23 cellular contexts compared by ENCODE assay signal in genomic region chr14:40213701-40214100, GRCh38.
DNase-seq lines count a peak whose midpoint lies in the region; ATAC-seq and TF ChIP-seq lines count a peak whose summit lies in the region.
"Had no signal": no experiment of that assay in that cellular context is flagged by ENCODE, and none has a peak within 500 bp of the region (broad histone marks: within the 10 kb centered on the region; RNA-seq: fewer than 3 reads in every experiment).

No MANE protein-coding gene starts in this region.

- H3F3A ChIP-seq in OCI-LY1 (ENCODE audit: insufficient read depth, low read length) = no peaks in the 10 kb centered on the region

- no peaks in the 10 kb centered on the region for H3K79me2 ChIP-seq in OCI-LY1 (ENCODE audit: insufficient read depth, low read length)

- no peaks in the 10 kb centered on the region for H4K20me1 ChIP-seq in OCI-LY1 (ENCODE audit: insufficient read depth, low read length)

- no peaks in the 10 kb centered on the region for H3K27me3 ChIP-seq in OCI-LY1 (ENCODE audit: insufficient read depth, low read length)
- H3K27me3 ChIP-seq: BE2C had no signal

- H3K4me2 ChIP-seq in OCI-LY1 (ENCODE audit: low read length) = no peak overlapping the region
- H3K4me2 ChIP-seq: GM23338 had no signal

- peaks cover 21% of the 10 kb centered on the region for H3K4me1 Mint-ChIP-seq in mesothelial cell of epicardium
- H3K4me1 Mint-ChIP-seq: CD8-positive, alpha-beta memory T cell; H9 had no signal

- H3K9me3 Mint-ChIP-seq in mesothelial cell of epicardium = peaks cover 24% of the 10 kb centered on the region

- TF ChIP-seq CTCF in LNCaP clone FGC (IDR thresholded peaks at IDR 0.05; ENCODE audit: control insufficient read depth, extremely low read depth, insufficient read depth) (no peak), OCI-LY1 (IDR thresholded peaks at IDR 0.05; ENCODE audit: low read length) (no peak), mesothelial cell of epicardium (IDR thresholded peaks at IDR 0.05; ENCODE audit: unreplicated experiment) (no peak)

- peak overlapping the region; percentile 54 for H3K27ac Mint-ChIP-seq in mesothelial cell of epicardium
- H3K27ac Mint-ChIP-seq: CD14-positive monocyte; CD8-positive, alpha-beta memory T cell; GM23338; H9 had no signal

- H3K9ac ChIP-seq in OCI-LY1 (ENCODE audit: low read length) = no peak overlapping the region

- DNase-seq in DMS53 treated with DMSO at 0.1 percent for 48 hours (lab: John Stamatoyannopoulos, UW; ENCODE audit: unreplicated experiment) (peak; percentile 81), LNCaP clone FGC (ENCODE audit: low read depth) (peak; percentile 63), mesothelial cell of epicardium (ENCODE audit: low spot score in 2 of 2, unreplicated experiment in 2 of 2) (no peak), HPDE6-E6E7 (ENCODE audit: extremely low spot score) (no peak), caudate nucleus (lab: John Stamatoyannopoulos, UW) (no peak)
- DNase-seq: BE2C; CD8-positive, alpha-beta memory T cell; DMS 273 treated with DMSO at 0.1 percent for 48 hours; H9; Karpas-422; NCI-H1092 treated with DMSO at 0.1 percent for 48 hours; NCI-H1436; NCI-H187; NCI-H2227 treated with DMSO at 0.1 percent for 48 hours; NCI-H774; Right ventricle myocardium superior; RPMI8226 had no signal

- H2AFZ ChIP-seq in OCI-LY1 (ENCODE audit: low read length) = 0 out of 2 replicates have a peak overlapping the region, but pooled peaks have one; percentile 90
- H2AFZ ChIP-seq: GM23338 had no signal

- H3K27me3 Mint-ChIP-seq in mesothelial cell of epicardium (ENCODE audit: low read depth) = no peaks in the 10 kb centered on the region

- no peaks in the 10 kb centered on the region for H3K36me3 ChIP-seq in OCI-LY1 (ENCODE audit: insufficient read depth, low read length)
- H3K36me3 ChIP-seq: BE2C had no signal

- ATAC-seq in HG02763 (IDR thresholded peaks at IDR 0.05; ENCODE audit: unreplicated experiment) = no peak
- ATAC-seq: GM23338, HepG2 had no signal

- no peak overlapping the region for H3K4me3 Mint-ChIP-seq in mesothelial cell of epicardium
- H3K4me3 Mint-ChIP-seq: CD14-positive monocyte; CD8-positive, alpha-beta memory T cell; GM23338; H9 had no signal

- H3K4me3 ChIP-seq in LNCaP clone FGC (ENCODE audit: low read depth, low read length) (no peak overlapping the region), OCI-LY1 (ENCODE audit: low read depth, low read length, poor library complexity, severe bottlenecking) (no peak overlapping the region)
- H3K4me3 ChIP-seq: GM23338 had no signal

- H3K27ac ChIP-seq in OCI-LY1 (ENCODE audit: low read depth, low read length, poor library complexity, severe bottlenecking) (no peak overlapping the region), caudate nucleus (ENCODE audit: low read depth, low read length) (no peak overlapping the region)
- H3K27ac ChIP-seq: HL-60 had no signal

- no peaks in the 10 kb centered on the region for H3K9me3 ChIP-seq in OCI-LY1 (ENCODE audit: low read length)
- H3K9me3 ChIP-seq: BE2C had no signal

- peaks cover 9% of the 10 kb centered on the region for H3K36me3 Mint-ChIP-seq in mesothelial cell of epicardium
- H3K36me3 Mint-ChIP-seq: CD14-positive monocyte; CD8-positive, alpha-beta memory T cell had no signal

- no peaks in the 10 kb centered on the region for H3K9me2 ChIP-seq in OCI-LY1 (ENCODE audit: low read depth, low read length)

- H3K4me1 ChIP-seq in OCI-LY1 (ENCODE audit: insufficient read depth, low read length, severe bottlenecking) = peaks cover 33% of the 10 kb centered on the region
- H3K4me1 ChIP-seq: BE2C had no signal

Comparison
In these comparisons a context has a peak if more than half of its experiments do, and no peak if none do; other contexts are left out.
1. DNase-seq: peak in DMS53 treated with DMSO at 0.1 percent for 48 hours (single experiment) and LNCaP clone FGC (single experiment); none in mesothelial cell of epicardium (0 of 2), HPDE6-E6E7 (single experiment) and caudate nucleus (0 of 61).